8 cellular contexts compared by ENCODE assay signal in the genomic region with DNA sequence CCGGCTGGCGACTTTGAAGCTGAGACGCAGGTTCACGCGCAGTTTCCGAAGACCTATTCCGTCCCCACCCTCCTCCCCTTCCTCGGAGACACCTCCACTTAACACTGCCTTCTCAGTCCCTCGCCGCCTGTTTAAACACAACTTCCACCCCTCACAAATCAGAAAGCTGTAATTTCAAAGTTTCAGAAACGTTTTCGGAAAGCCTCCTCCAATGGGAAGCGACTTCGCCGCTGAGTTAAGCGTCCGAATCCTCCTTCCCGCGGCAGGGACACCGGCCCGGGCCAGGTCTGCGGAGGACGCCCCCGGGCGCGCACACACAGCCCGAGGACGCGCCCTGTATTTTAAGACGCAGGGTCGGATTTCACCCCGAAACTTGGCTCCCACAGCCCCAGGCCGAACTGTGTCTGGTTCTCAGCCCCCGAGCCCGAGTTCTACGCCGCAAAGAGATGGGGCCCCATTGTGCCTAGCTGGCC. TPM values are rescaled to one million over a fixed set of nuclear protein-coding genes. Genes with fewer than 3 reads are reported as not detected.
A peak's percentile ranks its signal among the peaks of the same experiment; 100 is the strongest.
DNase-seq lines count a peak whose midpoint lies in the region; ATAC-seq and TF ChIP-seq lines count a peak whose summit lies in the region.

No MANE protein-coding gene starts in this region.

- H3K27me3 Mint-ChIP-seq in chondrocyte (ENCODE audit: low read depth), result peaks cover 47% of the 10 kb centered on the region
- peaks cover 37 to 42% of the 10 kb centered on the region in 2 donors for H3K27me3 Mint-ChIP-seq in stimulated activated naive B cell treated with anti-CD40 and anti-IgM and Interleukin-4, amounts not matched to agents 10 μg/mL and 1 μg/mL and 100 μg/mL, for 72 hours

- H3K4me1 Mint-ChIP-seq in chondrocyte (ENCODE audit: low read depth), result peaks cover 21% of the 10 kb centered on the region
- peaks cover 13 to 32% of the 10 kb centered on the region in 2 donors for H3K4me1 Mint-ChIP-seq in stimulated activated naive B cell treated with anti-CD40 and anti-IgM and Interleukin-4, amounts not matched to agents 10 μg/mL and 1 μg/mL and 100 μg/mL, for 72 hours

- no peaks in the 10 kb centered on the region for H3K9me3 ChIP-seq in SK-N-SH
- H3K9me3 ChIP-seq in mesenchymal stem cell (ENCODE audit: control insufficient read depth, low read length), result peaks cover 6% of the 10 kb centered on the region

- H3K23ac ChIP-seq in mesenchymal stem cell (ENCODE audit: low read length in 2 of 2), result no peak overlapping the region

- H3K14ac ChIP-seq in mesenchymal stem cell (ENCODE audit: low read length in 2 of 2), result no peak overlapping the region

- no peak overlapping the region for H3K27ac Mint-ChIP-seq in chondrocyte (ENCODE audit: unreplicated experiment)
- H3K27ac Mint-ChIP-seq in stimulated activated naive B cell treated with anti-CD40 and anti-IgM and Interleukin-4, amounts not matched to agents 10 μg/mL and 1 μg/mL and 100 μg/mL, for 72 hours, result peak overlapping the region; percentile 79

- no peak overlapping the region for H2BK15ac ChIP-seq in mesenchymal stem cell (ENCODE audit: low read depth, poor library complexity, severe bottlenecking)

- TF ChIP-seq EP300 in SK-N-SH (IDR thresholded peaks at IDR 0.05; ENCODE audit: borderline replicate concordance in 1 of 2, low read depth in 1 of 2, low read length in 1 of 2), result no peak

- peak overlapping the region in 1 of 2 experiments; percentile 54; a peak in 2 of 4 replicates for H3K4me3 ChIP-seq in SK-N-SH (ENCODE audit: low read depth in 2 of 2, low read length in 1 of 2)
- peak overlapping the region; percentile 49 to 59 for H3K4me3 ChIP-seq in mesenchymal stem cell (ENCODE audit: insufficient read depth in 1 of 2, low read depth in 1 of 2, low read length in 2 of 2)

- H4K8ac ChIP-seq in mesenchymal stem cell (ENCODE audit: low read length), result no peak overlapping the region

- H3K27ac ChIP-seq in SK-N-SH (ENCODE audit: low read depth in 2 of 2, low read length in 1 of 2) (peak overlapping the region in 1 of 2 experiments; percentile 62; a peak in 1 of 4 replicates), mesenchymal stem cell (ENCODE audit: low read length, poor library complexity, severe bottlenecking) (no peak overlapping the region)

- H3K4me2 ChIP-seq in SK-N-SH (no peak overlapping the region), mesenchymal stem cell (ENCODE audit: low read length, poor library complexity, severe bottlenecking) (peak overlapping the region; percentile 94)

- no peak overlapping the region for H3K18ac ChIP-seq in mesenchymal stem cell (ENCODE audit: low read depth in 1 of 2, low read length in 2 of 2)

- CTCF ChIA-PET in SK-N-SH (lab: Yijun Ruan, JAX), result no interaction called here

- H3K36me3 Mint-ChIP-seq in chondrocyte (ENCODE audit: low read depth), result no peaks in the 10 kb centered on the region
- H3K36me3 Mint-ChIP-seq in stimulated activated naive B cell treated with anti-CD40 and anti-IgM and Interleukin-4, amounts not matched to agents 10 μg/mL and 1 μg/mL and 100 μg/mL, for 72 hours, result peaks cover 3 to 14% of the 10 kb centered on the region in 2 donors

- H3K36me3 ChIP-seq in SK-N-SH (replicated peaks in 1 of 2; ENCODE audit: control insufficient read depth in 1 of 2, insufficient read depth in 2 of 2, low read length in 1 of 2) (no peaks in the 10 kb centered on the region), mesenchymal stem cell (ENCODE audit: control insufficient read depth in 1 of 2, insufficient read depth in 2 of 2, low read depth in 1 of 2, low read length in 2 of 2) (no peaks in the 10 kb centered on the region)

- DNase-seq in SK-N-SH (peak; percentile 66), NCI-H774 (lab: John Stamatoyannopoulos, UW) (peak; percentile 11), chondrocyte (ENCODE audit: low spot score) (no peak), mesenchymal stem cell (no peak), SKM-1 treated with dmso at 0.1 percent for 144 hours (lab: John Stamatoyannopoulos, UW; ENCODE audit: unreplicated experiment) (no peak), NCI-H1694 treated with DMSO at 0.1 percent for 48 hours (lab: John Stamatoyannopoulos, UW) (no peak)
- DNase-seq in stimulated activated naive B cell treated with anti-CD40 and anti-IgM and Interleukin-4, amounts not matched to agents 10 μg/mL and 1 μg/mL and 100 μg/mL, for 72 hours, result peak; percentile 22

- H3K4me3 Mint-ChIP-seq in chondrocyte (ENCODE audit: unreplicated experiment), result peak overlapping the region; percentile 78
- H3K4me3 Mint-ChIP-seq in stimulated activated naive B cell treated with anti-CD40 and anti-IgM and Interleukin-4, amounts not matched to agents 10 μg/mL and 1 μg/mL and 100 μg/mL, for 72 hours, result peak overlapping the region; percentile 86 to 89

- H2BK12ac ChIP-seq in mesenchymal stem cell (ENCODE audit: low read length in 2 of 2), result no peak overlapping the region

- no peaks in the 10 kb centered on the region for H4K20me1 ChIP-seq in SK-N-SH (ENCODE audit: insufficient read depth)

- H3K27me3 ChIP-seq in SK-N-SH (ENCODE audit: insufficient read depth), result no peaks in the 10 kb centered on the region
- peaks cover 51 to 54% of the 10 kb centered on the region in 2 experiments for H3K27me3 ChIP-seq in mesenchymal stem cell (ENCODE audit: control insufficient read depth in 1 of 2, insufficient read depth in 1 of 2, low read length in 2 of 2)

- no peak overlapping the region for H2BK5ac ChIP-seq in mesenchymal stem cell (ENCODE audit: low read depth, low read length, poor library complexity, severe bottlenecking)

- H3F3A ChIP-seq in SK-N-SH (replicated peaks; ENCODE audit: insufficient read depth), result no peaks in the 10 kb centered on the region

- H3K4me1 ChIP-seq in SK-N-SH (ENCODE audit: control insufficient read depth in 1 of 2, insufficient read depth in 2 of 2, low read depth in 1 of 2, low read length in 1 of 2) (peaks cover 0 to 2% of the 10 kb centered on the region in 2 experiments; a peak in 1 of 4 replicates), mesenchymal stem cell (ENCODE audit: control insufficient read depth, insufficient read depth, low read depth, low read length) (peaks cover 21% of the 10 kb centered on the region)

- no peaks in the 10 kb centered on the region for H3K79me1 ChIP-seq in mesenchymal stem cell (replicated peaks; ENCODE audit: low read length, poor library complexity, severe bottlenecking)

- no peak overlapping the region for H2BK120ac ChIP-seq in mesenchymal stem cell (ENCODE audit: low read depth, low read length)

- H3K79me2 ChIP-seq in SK-N-SH (ENCODE audit: insufficient read depth), result no peaks in the 10 kb centered on the region

- TF ChIP-seq RAD21 in SK-N-SH (IDR thresholded peaks at IDR 0.05; ENCODE audit: low read length), result no peak

- H3K9ac ChIP-seq in SK-N-SH, result no peak overlapping the region
- H3K9ac ChIP-seq in mesenchymal stem cell (ENCODE audit: low read length), result no peak overlapping the region

- H2AFZ ChIP-seq in SK-N-SH (ENCODE audit: low read depth), result no peak overlapping the region
- H2AFZ ChIP-seq in mesenchymal stem cell (ENCODE audit: low read depth, low read length), result no peak overlapping the region

- 13% methylated on average over 20 of the region's 37 CpGs for WGBS in SK-N-SH (ENCODE audit: low lambda C conversion rate)
- 2% methylated on average over 37 of the region's 37 CpGs for WGBS in mesenchymal stem cell

- POLR2A ChIA-PET in SK-N-SH (lab: Yijun Ruan, JAX), result interaction anchor here (0.6 kb wide), 1 partner anchor 40 kb away, joined by 4 read pairs; no protein-coding TSS in a partner anchor

- TF ChIP-seq CTCF in SK-N-SH (IDR thresholded peaks at IDR 0.05) (no peak), chondrocyte (IDR thresholded peaks at IDR 0.05) (no peak)

- H3K4ac ChIP-seq in mesenchymal stem cell (ENCODE audit: low read depth in 1 of 2, low read length in 2 of 2), result no peak overlapping the region

- H3K9me2 ChIP-seq in SK-N-SH, result no peaks in the 10 kb centered on the region

- no peak overlapping the region for H4K91ac ChIP-seq in mesenchymal stem cell (ENCODE audit: low read length)

- ATAC-seq in SK-N-SH treated with all-trans-retinoic acid at 6 μM for 48 hours, result no peak; the same call in 2 of the 3 replicates
- peak; percentile 58 to 59 for ATAC-seq in stimulated activated naive B cell treated with anti-CD40 and anti-IgM and Interleukin-4, amounts not matched to agents 10 μg/mL and 1 μg/mL and 100 μg/mL, for 72 hours (replicated peaks)

- peaks cover 3% of the 10 kb centered on the region for H3K9me3 Mint-ChIP-seq in chondrocyte (ENCODE audit: low read depth)
- peaks cover 5 to 10% of the 10 kb centered on the region in 2 donors for H3K9me3 Mint-ChIP-seq in stimulated activated naive B cell treated with anti-CD40 and anti-IgM and Interleukin-4, amounts not matched to agents 10 μg/mL and 1 μg/mL and 100 μg/mL, for 72 hours

- no peak overlapping the region for H2AK5ac ChIP-seq in mesenchymal stem cell (ENCODE audit: low read length, severe bottlenecking)

TF ChIP-seq in SK-N-SH, 30 proteins besides CTCF, POLR2A, EP300 and RAD21 (continues in another document):
- no peak for TF ChIP-seq SIN3A (IDR thresholded peaks at IDR 0.05; ENCODE audit: borderline replicate concordance, low read depth, low read length)

TF ChIP-seq in SK-N-SH treated with all-trans-retinoic acid at 6 μM for 48 hours, 23 proteins besides CTCF, POLR2A, EP300 and RAD21 (continues in another document):
- TF ChIP-seq ZFP3 (CRISPR knock-in tag; IDR thresholded peaks at IDR 0.05) (no peak), ISL1 (CRISPR knock-in tag; IDR thresholded peaks at IDR 0.05) (no peak), ZNF70 (CRISPR knock-in tag; IDR thresholded peaks at IDR 0.05) (no peak)
- TF ChIP-seq, protein P1, sequence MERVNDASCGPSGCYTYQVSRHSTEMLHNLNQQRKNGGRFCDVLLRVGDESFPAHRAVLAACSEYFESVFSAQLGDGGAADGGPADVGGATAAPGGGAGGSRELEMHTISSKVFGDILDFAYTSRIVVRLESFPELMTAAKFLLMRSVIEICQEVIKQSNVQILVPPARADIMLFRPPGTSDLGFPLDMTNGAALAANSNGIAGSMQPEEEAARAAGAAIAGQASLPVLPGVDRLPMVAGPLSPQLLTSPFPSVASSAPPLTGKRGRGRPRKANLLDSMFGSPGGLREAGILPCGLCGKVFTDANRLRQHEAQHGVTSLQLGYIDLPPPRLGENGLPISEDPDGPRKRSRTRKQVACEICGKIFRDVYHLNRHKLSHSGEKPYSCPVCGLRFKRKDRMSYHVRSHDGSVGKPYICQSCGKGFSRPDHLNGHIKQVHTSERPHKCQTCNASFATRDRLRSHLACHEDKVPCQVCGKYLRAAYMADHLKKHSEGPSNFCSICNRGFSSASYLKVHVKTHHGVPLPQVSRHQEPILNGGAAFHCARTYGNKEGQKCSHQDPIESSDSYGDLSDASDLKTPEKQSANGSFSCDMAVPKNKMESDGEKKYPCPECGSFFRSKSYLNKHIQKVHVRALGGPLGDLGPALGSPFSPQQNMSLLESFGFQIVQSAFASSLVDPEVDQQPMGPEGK (CRISPR knock-in tag; IDR thresholded peaks at IDR 0.05; ENCODE audit: borderline replicate concordance), result no peak

RNA-seq across cellular contexts. Expression of a gene that starts 0.6 kb away (rescaled TPM):
- polyA plus RNA-seq in SK-N-SH (2012; rRNA removed), result 0.03 TPM in 2 replicates
- 0.08 and 0.10 TPM in 2 replicates for polyA plus RNA-seq in SK-N-SH (2012; cell fraction: cytosol; rRNA removed)
- polyA plus RNA-seq in SK-N-SH (2012; cell fraction: nucleus; rRNA removed), result not detected in 2 replicates
- total RNA-seq in chondrocyte, result 2.2 to 3.2 TPM (median 2.8 TPM) in 3 replicates
- polyA plus RNA-seq in mesenchymal stem cell (2013, experiment 1 of 2), result not detected
- polyA plus RNA-seq in mesenchymal stem cell (2013, experiment 2 of 2), result not detected

Comparison
In these comparisons a context has a peak if more than half of its experiments do, and no peak if none do; other contexts are left out.
1. DNase-seq: peak in SK-N-SH (single experiment), NCI-H774 (single experiment) and stimulated activated naive B cell treated with anti-CD40 and anti-IgM and Interleukin-4, amounts not matched to agents 10 μg/mL and 1 μg/mL and 100 μg/mL, for 72 hours (single experiment); none in chondrocyte (single experiment), mesenchymal stem cell (single experiment), SKM-1 treated with dmso at 0.1 percent for 144 hours (single experiment) and NCI-H1694 treated with DMSO at 0.1 percent for 48 hours (single experiment).